9 cellular contexts compared by ENCODE assay signal in the genomic region with DNA sequence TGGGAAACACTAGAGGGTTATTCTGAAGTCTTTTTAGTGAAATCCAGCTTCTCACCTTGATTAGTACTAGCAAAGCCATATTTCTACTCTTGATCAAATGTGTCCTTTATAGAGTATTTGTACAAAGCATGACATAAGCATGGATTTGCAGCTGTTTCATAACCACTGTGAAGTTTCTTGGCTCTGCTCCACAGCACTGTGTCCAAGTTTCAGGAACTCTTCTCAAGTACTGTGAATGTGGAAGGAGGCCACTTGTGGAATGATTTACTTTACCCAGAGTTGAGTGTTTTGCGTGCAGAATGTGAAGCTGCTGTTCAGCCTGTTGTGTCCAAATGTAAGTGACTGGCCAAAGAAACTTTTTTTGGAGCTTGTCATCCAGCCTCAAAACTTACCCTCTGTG. TPM values are rescaled to one million over a fixed set of nuclear protein-coding genes. Genes with fewer than 3 reads are reported as not detected.
DNase-seq lines count a peak whose midpoint lies in the region; ATAC-seq and TF ChIP-seq lines count a peak whose summit lies in the region.
"Had no signal": no experiment of that assay in that cellular context is flagged by ENCODE, and none has a peak within 500 bp of the region (broad histone marks: within the 10 kb centered on the region; RNA-seq: fewer than 3 reads in every experiment).

No MANE protein-coding gene starts in this region.

- H3K27me3 ChIP-seq in left ventricle myocardium inferior (ENCODE audit: low read depth) (no peaks in the 10 kb centered on the region), psoas muscle (ENCODE audit: insufficient read depth in 3 of 3, low read length in 2 of 3) (no peaks in the 10 kb centered on the region), osteoblast (ENCODE audit: insufficient read depth, low read length) (no peaks in the 10 kb centered on the region)

- WGBS in psoas muscle, 3 donors = 5 to 18% (median 11%) methylated on average over 1 of the region's 1 CpG

- H3K9me3 ChIP-seq in left ventricle myocardium inferior (replicated peaks) = no peaks in the 10 kb centered on the region
- no peaks in the 10 kb centered on the region for H3K9me3 ChIP-seq in psoas muscle
- H3K9me3 ChIP-seq in osteoblast (ENCODE audit: low read depth, low read length) = no peaks in the 10 kb centered on the region

- H3K79me2 ChIP-seq in osteoblast (ENCODE audit: insufficient read depth, low read length) = no peaks in the 10 kb centered on the region

- TF ChIP-seq CTCF in left ventricle myocardium inferior (IDR thresholded peaks at IDR 0.05; ENCODE audit: borderline replicate concordance) (no peak), psoas muscle (IDR thresholded peaks at IDR 0.05) (no peak), osteoblast (IDR thresholded peaks at IDR 0.05; ENCODE audit: extremely low read depth, low read depth, low read length) (no peak)

- ATAC-seq in psoas muscle (peak; percentile 64 to 83 (median 78)), HG03342 (IDR thresholded peaks at IDR 0.05; ENCODE audit: unreplicated experiment) (no peak), GM18870 (IDR thresholded peaks at IDR 0.05; ENCODE audit: unreplicated experiment) (no peak)

- H3K4me1 ChIP-seq in left ventricle myocardium inferior (peaks cover 40% of the 10 kb centered on the region), psoas muscle (peaks cover 57% of the 10 kb centered on the region), osteoblast (ENCODE audit: insufficient read depth, low read length) (peaks cover 30% of the 10 kb centered on the region)

- no peak overlapping the region for H2AFZ ChIP-seq in osteoblast (ENCODE audit: low read length)

- peak overlapping the region; percentile 61 for H3K27ac ChIP-seq in left ventricle myocardium inferior (replicated peaks)
- H3K27ac ChIP-seq in psoas muscle = peak overlapping the region; percentile 48
- H3K27ac ChIP-seq in osteoblast (ENCODE audit: low read depth, low read length) = no peak overlapping the region

- H3K36me3 ChIP-seq in left ventricle myocardium inferior (no peaks in the 10 kb centered on the region), psoas muscle (ENCODE audit: insufficient read depth in 1 of 2, low read depth in 1 of 2) (peaks cover 0 to 7% of the 10 kb centered on the region in 2 donors), osteoblast (ENCODE audit: insufficient read depth, low read length) (no peaks in the 10 kb centered on the region)

- no peaks in the 10 kb centered on the region for H4K20me1 ChIP-seq in osteoblast (ENCODE audit: insufficient read depth, low read length)

- intact Hi-C loops in left ventricle myocardium inferior (cut with micrococcal nuclease) (no loop called here), psoas muscle (cut with DNase I) (loop anchor here in 1 of 2 donors (5.0 kb wide), 1 partner anchor 117 kb away; no protein-coding TSS in a partner anchor)

- DNase-seq in Ammon's horn (ENCODE audit: low spot score) (peak; percentile 35), amniotic epithelial cell (ENCODE audit: low read depth) (peak; percentile 84), left ventricle myocardium inferior (peak; percentile 56), psoas muscle (peak; percentile 65 to 68), putamen (ENCODE audit: low spot score) (no peak), osteoblast (ENCODE audit: insufficient read length, low spot score, missing footprints) (no peak)
- DNase-seq: stimulated activated naive CD4-positive, alpha-beta T cell treated with Interleukin-2 at 50 U/mL for 16 hours had no signal

- H3K4me2 ChIP-seq in osteoblast (ENCODE audit: insufficient read depth, low read length) = no peak overlapping the region

- no peak overlapping the region for H3K4me3 ChIP-seq in left ventricle myocardium inferior
- peak overlapping the region; percentile 1 for H3K4me3 ChIP-seq in psoas muscle
- H3K4me3 ChIP-seq in osteoblast (ENCODE audit: insufficient read depth, low read length) = no peak overlapping the region

RNA-seq across cellular contexts. Expression of a gene that starts 16.2 kb away (rescaled TPM):
- total RNA-seq in left ventricle myocardium inferior = 120 TPM
- 10 to 100 TPM; 48.0 to 83.4 (median 72.5) TPM for total RNA-seq in psoas muscle
- polyA plus RNA-seq in psoas muscle = 10 to 100 TPM in 2 of 3 donors, 1 to 10 TPM in 1; 3.3 to 57.3 (median 13.7) TPM
- total RNA-seq in osteoblast = 21.7 and 24.2 TPM in 2 replicates

Comparison
In these comparisons a context has a peak if more than half of its experiments do, and no peak if none do; other contexts are left out.
1. DNase-seq: peak in Ammon's horn (single experiment), amniotic epithelial cell (single experiment), left ventricle myocardium inferior (single experiment) and psoas muscle (2 of 2); none in putamen (single experiment) and osteoblast (single experiment).
2. ATAC-seq: peak in psoas muscle (4 of 4); none in HG03342 (single experiment) and GM18870 (single experiment).